29 cellular contexts compared by ENCODE assay signal in the genomic region with DNA sequence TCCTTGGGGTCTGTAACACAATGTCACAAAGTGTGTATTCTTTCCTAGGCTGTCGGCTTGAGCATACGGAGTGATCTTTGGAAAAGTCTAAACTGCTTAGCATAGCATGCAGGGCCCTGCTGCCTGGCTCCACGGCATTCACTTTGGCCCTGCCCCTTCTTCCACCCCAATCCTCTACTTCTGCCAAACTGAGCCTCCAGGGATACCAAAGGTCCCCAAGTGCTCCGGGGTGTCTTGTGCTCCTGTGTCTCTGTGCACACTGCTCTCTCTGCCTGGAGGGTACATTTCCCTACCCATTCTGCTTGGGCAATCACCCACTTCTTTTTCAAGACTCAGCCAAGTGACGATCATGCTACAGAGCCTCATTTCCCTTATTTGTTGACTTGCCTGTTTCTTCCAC.
A peak's percentile ranks its signal among the peaks of the same experiment; 100 is the strongest.
DNase-seq lines count a peak whose midpoint lies in the region; ATAC-seq, FAIRE-seq and TF ChIP-seq lines count a peak whose summit lies in the region.
"Had no signal": no experiment of that assay in that cellular context is flagged by ENCODE, and none has a peak within 500 bp of the region (broad histone marks: within the 10 kb centered on the region; RNA-seq: fewer than 3 reads in every experiment).

No MANE protein-coding gene starts in this region.

- no peaks in the 10 kb centered on the region for H3K27me3 ChIP-seq in fibroblast of lung (ENCODE audit: control insufficient read depth, insufficient read depth, low read length)
- H3K27me3 ChIP-seq: adrenal gland, ovary, right lobe of liver had no signal

- no peaks in the 10 kb centered on the region for H3K9me3 ChIP-seq in fibroblast of lung (ENCODE audit: control insufficient read depth, insufficient read depth, low read depth, low read length)
- H3K9me3 ChIP-seq: A549, adrenal gland, BE2C, ovary, right lobe of liver had no signal

- DNase-seq in left ventricle myocardium superior (no peak), Right ventricle myocardium superior (no peak), fibroblast of lung (ENCODE audit: low read depth in 2 of 2) (no peak), sciatic nerve (ENCODE audit: low spot score) (no peak), NOMO-1 treated with dmso at 0.1 percent for 144 hours (lab: John Stamatoyannopoulos, UW; ENCODE audit: unreplicated experiment) (no peak), KG1 (lab: John Stamatoyannopoulos, UW) (no peak), RKO (ENCODE audit: low spot score) (no peak), H54 (ENCODE audit: insufficient read length, low spot score) (no peak)
- DNase-seq: activated CD4-positive, alpha-beta T cell treated with anti-CD3 and anti-CD28 coated beads for 4 hours; activated naive CD4-positive, alpha-beta T cell treated with Interleukin-2 at 50 U/mL for 16 hours; activated T-cell treated with anti-CD3 and anti-CD28 coated beads, Interleukin-2, amount 50 U/mL, for 4 hours; adrenal gland; BE2C; dermis blood vessel endothelial cell; DMS79; GOT3; mesendoderm; naive thymus-derived CD4-positive, alpha-beta T cell; NCI-H2171; NCI-H524 treated with DMSO at 0.1 percent for 48 hours; ovary; right lobe of liver; stimulated activated naive CD8-positive, alpha-beta T cell treated with anti-CD3 and anti-CD28 coated beads, Interleukin-15, Interleukin-2, amounts not matched to agents 100 U/mL and 50 U/mL, for 24 hours; T-helper 17 cell had no signal

- ATAC-seq in left ventricle myocardium superior (peak; percentile 27), Right ventricle myocardium superior (ENCODE audit: poor library complexity) (no peak), sciatic nerve (peak; percentile 17)
- ATAC-seq: activated T-cell treated with anti-CD3 and anti-CD28 coated beads, Interleukin-2, amount 50 U/mL, for 4 hours; naive thymus-derived CD4-positive, alpha-beta T cell; Panc1; right lobe of liver; stimulated activated naive CD8-positive, alpha-beta T cell treated with anti-CD3 and anti-CD28 coated beads, Interleukin-15, Interleukin-2, amounts not matched to agents 100 U/mL and 50 U/mL, for 24 hours; T-helper 17 cell had no signal

- no peak for TF ChIP-seq CTCF in fibroblast of lung (conservative IDR thresholded peaks at IDR 0.05 in 1 of 2, IDR thresholded peaks at IDR 0.05 in 1 of 2; ENCODE audit: low read depth in 1 of 2, low read length in 2 of 2)

- no peak overlapping the region for H3K4me3 ChIP-seq in fibroblast of lung (replicated peaks in 1 of 4; ENCODE audit: control extremely low read depth in 1 of 4, insufficient read depth in 1 of 4, low read depth in 3 of 4, low read length in 4 of 4)
- H3K4me3 ChIP-seq: A549, adrenal gland, ovary, right lobe of liver had no signal

- no peak for FAIRE-seq in H54 (lab: Jason Lieb, UNC)
- FAIRE-seq: A549, bronchial epithelial cell, endothelial cell of umbilical vein had no signal

- H3K9ac ChIP-seq in fibroblast of lung (ENCODE audit: insufficient read depth, low read length) = no peak overlapping the region
- H3K9ac ChIP-seq: KMS-11 had no signal

- peaks cover 9% of the 10 kb centered on the region for H3K4me1 ChIP-seq in fibroblast of lung (ENCODE audit: control insufficient read depth, extremely low read depth, insufficient read depth, low read length)
- H3K4me1 ChIP-seq: A549, adrenal gland, BE2C, right lobe of liver had no signal

- peaks cover 2% of the 10 kb centered on the region for H3K36me3 ChIP-seq in fibroblast of lung (ENCODE audit: control insufficient read depth, insufficient read depth, low read length)
- H3K36me3 ChIP-seq: adrenal gland, BE2C, ovary, right lobe of liver had no signal

- no peak overlapping the region for H3K27ac ChIP-seq in fibroblast of lung (ENCODE audit: insufficient read depth, low read length)
- H3K27ac ChIP-seq: A549, KMS-11, ovary, right lobe of liver had no signal

- no peak overlapping the region for H2AFZ ChIP-seq in fibroblast of lung (ENCODE audit: low read length)

- intact Hi-C loops in left ventricle myocardium superior (cut with micrococcal nuclease) = no loop called here
- intact Hi-C loops in Right ventricle myocardium superior (cut with DNase I) = no loop called here
- intact Hi-C loops in sciatic nerve (cut with DNase I) = no loop called here

- no peak for TF ChIP-seq POLR2A in H54 (IDR thresholded peaks at IDR 0.05; ENCODE audit: low read depth, low read length)

- peak overlapping the region; percentile 30 for H3K4me2 ChIP-seq in fibroblast of lung (ENCODE audit: extremely low read depth, insufficient read depth, low read length)
- H3K4me2 ChIP-seq: A549, KMS-11 had no signal

- peaks cover 77% of the 10 kb centered on the region for H3K79me2 ChIP-seq in fibroblast of lung (ENCODE audit: control insufficient read depth, insufficient read depth, low read length)

- no peaks in the 10 kb centered on the region for H4K20me1 ChIP-seq in fibroblast of lung (ENCODE audit: control insufficient read depth, extremely low read depth, insufficient read depth, low read length)
